8 cellular contexts compared by ENCODE assay signal in genomic region chr6:157762636-157763035, GRCh38.
DNase-seq lines count a peak whose midpoint lies in the region; ATAC-seq and TF ChIP-seq lines count a peak whose summit lies in the region.

No MANE protein-coding gene starts in this region.

- H3K9me3 Mint-ChIP-seq in MCF 10A (ENCODE audit: unreplicated experiment): no peaks in the 10 kb centered on the region
- no peaks in the 10 kb centered on the region for H3K9me3 Mint-ChIP-seq in natural killer cell

- DNase-seq in Daoy (ENCODE audit: low read depth) (peak; percentile 42), MV-4-11 (lab: John Stamatoyannopoulos, UW) (peak; percentile 20), MCF 10A (ENCODE audit: unreplicated experiment) (no peak), natural killer cell (no peak), NCI-H1694 (lab: John Stamatoyannopoulos, UW) (no peak), DMS53 (lab: John Stamatoyannopoulos, UW) (no peak)

- no peak overlapping the region for H3K4me3 Mint-ChIP-seq in MCF 10A (ENCODE audit: unreplicated experiment)
- H3K4me3 Mint-ChIP-seq in natural killer cell: peak overlapping the region; percentile 17

- H3K27me3 Mint-ChIP-seq in MCF 10A (ENCODE audit: insufficient read depth, unreplicated experiment): no peaks in the 10 kb centered on the region
- peaks cover 13 to 20% of the 10 kb centered on the region in 2 donors for H3K27me3 Mint-ChIP-seq in natural killer cell (ENCODE audit: low read depth in 2 of 2)

- intact Hi-C loops in MCF 10A (cut with micrococcal nuclease) (loop anchor here (2.0 kb wide), 1 partner anchor 310 kb away; no protein-coding TSS in a partner anchor), natural killer cell (cut with micrococcal nuclease) (loop anchor here (5.0 kb wide), 3 partner anchors 60 to 1275 kb away; partner anchors contain the start of gene SNX9)

- H3K27ac Mint-ChIP-seq in MCF 10A (ENCODE audit: low read depth, unreplicated experiment) (peak overlapping the region; percentile 92), natural killer cell (peak overlapping the region in 1 of 2 donors; percentile 3)

- POLR2A ChIA-PET in MCF 10A (lab: Yijun Ruan, JAX): interaction anchor here (0.6 to 6.0 kb wide), 12 partner anchors 9 to 148 kb away, joined by 3 to 79 read pairs (median 10); no protein-coding TSS in a partner anchor

- H3K4me1 Mint-ChIP-seq in MCF 10A (ENCODE audit: insufficient read depth, unreplicated experiment) (peaks cover 67% of the 10 kb centered on the region), natural killer cell (peaks cover 21 to 39% of the 10 kb centered on the region in 2 donors)

- H3K36me3 Mint-ChIP-seq in MCF 10A (ENCODE audit: insufficient read depth, unreplicated experiment): peaks cover 5% of the 10 kb centered on the region
- no peaks in the 10 kb centered on the region for H3K36me3 Mint-ChIP-seq in natural killer cell

- TF ChIP-seq CTCF in MCF 10A (IDR thresholded peaks at IDR 0.05; ENCODE audit: unreplicated experiment) (no peak), natural killer cell (IDR thresholded peaks at IDR 0.05) (no peak)

- BruUV-seq in MCF 10A (replicated peaks; lab: Mats Ljungman, UMichigan): no TSS peak

- CTCF ChIA-PET in MCF 10A (lab: Yijun Ruan, JAX): interaction anchor here (0.7 to 8.7 kb wide), 5 partner anchors 45 to 439 kb away, joined by 3 to 138 read pairs (median 3); no protein-coding TSS in a partner anchor

- no peak for ATAC-seq in natural killer cell
- no peak for ATAC-seq in GM18870 (IDR thresholded peaks at IDR 0.05; ENCODE audit: unreplicated experiment)
- no peak for ATAC-seq in GM18498 (IDR thresholded peaks at IDR 0.05; ENCODE audit: unreplicated experiment)

Comparison
In these comparisons a context has a peak if more than half of its experiments do, and no peak if none do; other contexts are left out.
1. DNase-seq: peak in Daoy (single experiment) and MV-4-11 (single experiment); none in MCF 10A (single experiment), natural killer cell (single experiment), NCI-H1694 (single experiment) and DMS53 (single experiment).